ENCODE assay signal across 26 cellular contexts in the genomic region with DNA sequence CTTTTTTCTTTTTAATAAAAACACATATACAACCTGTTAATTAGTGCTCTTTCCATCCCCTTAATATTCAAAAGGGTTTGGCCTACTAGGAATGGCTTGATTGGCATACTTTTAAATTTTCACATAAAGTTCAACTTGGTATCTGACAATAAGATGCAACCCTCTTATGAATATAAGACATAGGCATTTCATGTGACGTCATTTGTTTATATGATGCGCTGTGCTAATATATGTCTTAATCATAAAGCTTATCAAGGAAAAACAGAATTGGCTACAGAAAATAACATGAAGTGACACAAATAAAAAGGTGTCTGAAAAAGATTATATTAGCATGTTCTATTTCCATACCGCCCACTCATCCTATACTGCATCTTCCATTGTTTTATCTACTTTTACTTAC.
"Had no signal": no experiment of that assay in that cellular context is flagged by ENCODE, and none has a peak within 500 bp of the region (broad histone marks: within the 10 kb centered on the region; RNA-seq: fewer than 3 reads in every experiment).

No MANE protein-coding gene starts in this region.

- H3K27ac ChIP-seq: neutrophil, pancreas, prostate gland, right atrium auricular region, skin epidermis, spleen, stomach, thoracic aorta, thyroid gland, tibial nerve, upper lobe of left lung, vagina had no signal

- H3K27me3 ChIP-seq: neutrophil, pancreas, right atrium auricular region, spleen, stomach, thyroid gland, tibial nerve, upper lobe of left lung, vagina had no signal

- H3K4me2 ChIP-seq: smooth muscle cell had no signal

- ATAC-seq: naive thymus-derived CD8-positive, alpha-beta T cell; natural killer cell treated with Interleukin-12 subunit alpha and Interleukin-12 subunit beta and Interleukin-15 and Interleukin-18, amount 100 ng/mL, for 72 hours; pancreas; sciatic nerve; stimulated activated effector memory CD8-positive, alpha-beta T cell treated with anti-CD3 and anti-CD28 coated beads, Interleukin-12 subunit alpha, Interleukin-12 subunit beta, amount 100 ng/mL, for 72 hours; stimulated activated naive B cell treated with anti-CD40 and anti-IgM and Interleukin-4, amounts not matched to agents 10 μg/mL and 1 μg/mL and 100 μg/mL, for 72 hours had no signal

- H3K36me3 ChIP-seq: neutrophil, pancreas, prostate gland, right atrium auricular region, spleen, stomach, thoracic aorta, thyroid gland, tibial nerve, upper lobe of left lung, vagina had no signal

- H3K9me3 ChIP-seq: neutrophil, pancreas, prostate gland, right atrium auricular region, thoracic aorta, thyroid gland, tibial nerve, upper lobe of left lung, vagina had no signal

- DNase-seq: naive thymus-derived CD8-positive, alpha-beta T cell; nephron progenitor cell; nucleus accumbens; pancreas; retina; spleen; stimulated activated CD4-positive, alpha-beta T cell treated with anti-CD3 and anti-CD28 coated beads, Interleukin-12 subunit alpha, Interleukin-12 subunit beta, amount 100 ng/mL, for 4 hours; stimulated activated CD4-positive, alpha-beta T cell treated with anti-CD3 and anti-CD28 coated beads, Interleukin-1b, Interleukin-23, amount 100 ng/mL, for 48 hours; stimulated activated CD4-positive, alpha-beta T cell treated with anti-CD3 and anti-CD28 coated beads, Interleukin-4, amount 100 ng/mL, for 1 hour; stimulated activated naive B cell treated with anti-CD40 and anti-IgM and Interleukin-4, amounts not matched to agents 10 μg/mL and 1 μg/mL and 100 μg/mL, for 72 hours; stimulated activated naive CD4-positive, alpha-beta T cell treated with Interleukin-2 at 50 U/mL for 16 hours; stomach; thyroid gland; trophoblast cell; upper lobe of left lung had no signal

- H3K4me3 ChIP-seq: pancreas, prostate gland, right atrium auricular region, skin epidermis, smooth muscle cell, spleen, stomach, thoracic aorta, thyroid gland, tibial nerve, upper lobe of left lung, vagina had no signal

- H3K4me1 ChIP-seq: pancreas, prostate gland, right atrium auricular region, spleen, stomach, thyroid gland, tibial nerve, upper lobe of left lung, vagina had no signal
